20 cellular contexts compared by ENCODE assay signal in the genomic region with DNA sequence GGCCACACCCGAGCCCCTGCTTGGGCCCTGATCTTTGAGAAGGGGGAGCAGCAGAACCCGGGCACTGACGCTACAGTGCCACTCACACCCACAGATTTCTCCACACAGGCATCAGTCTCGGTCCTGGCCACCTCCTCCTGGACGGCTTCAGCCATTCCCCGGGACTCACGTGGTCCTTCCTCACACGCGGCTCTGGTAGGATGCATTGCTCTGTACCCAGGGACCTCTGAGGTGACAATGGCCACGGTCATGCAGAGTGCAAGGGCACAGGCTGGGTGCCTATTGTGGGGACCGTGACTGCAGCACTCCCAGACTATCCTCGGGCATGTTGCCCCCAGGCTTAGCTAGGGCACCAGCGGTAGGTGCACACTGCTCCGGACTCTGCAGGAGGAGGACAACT.
"Had no signal": no experiment of that assay in that cellular context is flagged by ENCODE, and none has a peak within 500 bp of the region (broad histone marks: within the 10 kb centered on the region; RNA-seq: fewer than 3 reads in every experiment).

No MANE protein-coding gene starts in this region.

- H3K27me3 Mint-ChIP-seq: stimulated activated naive B cell treated with anti-CD40 and anti-IgM and Interleukin-4, amounts not matched to agents 10 μg/mL and 1 μg/mL and 100 μg/mL, for 72 hours had no signal

- H3K36me3 ChIP-seq: heart left ventricle, left lung, neutrophil, right lobe of liver, uterus had no signal

- DNase-seq: effector memory CD4-positive, alpha-beta T cell; heart left ventricle; hippocampal formation; islet precursor cell; left lung; mesenchymal stem cell; midbrain; nephron progenitor cell; psoas muscle; retina; right lobe of liver; stimulated activated CD4-positive, alpha-beta T cell treated with anti-CD3 and anti-CD28 coated beads, Interleukin-15, amount 100 ng/mL, for 24 hours; stimulated activated CD4-positive, alpha-beta T cell treated with anti-CD3 and anti-CD28 coated beads, Interleukin-1b, Interleukin-23, amount 100 ng/mL, for 48 hours; stimulated activated CD4-positive, alpha-beta T cell treated with anti-CD3 and anti-CD28 coated beads, Interleukin-4, amount 100 ng/mL, for 24 hours; stimulated activated naive B cell treated with anti-CD40 and anti-IgM and Interleukin-4, amounts not matched to agents 10 μg/mL and 1 μg/mL and 100 μg/mL, for 72 hours; trophoblast cell; uterus had no signal

- H3K4me1 Mint-ChIP-seq: nephron progenitor cell; stimulated activated naive B cell treated with anti-CD40 and anti-IgM and Interleukin-4, amounts not matched to agents 10 μg/mL and 1 μg/mL and 100 μg/mL, for 72 hours had no signal

- H3K4me1 ChIP-seq: heart left ventricle, left lung, psoas muscle, right lobe of liver, uterus had no signal

- H3K9me3 ChIP-seq: neutrophil, psoas muscle, right lobe of liver, uterus had no signal

- H3K27ac ChIP-seq: heart left ventricle, left lung, neutrophil, psoas muscle, right lobe of liver, uterus had no signal

- H3K27me3 ChIP-seq: heart left ventricle, left lung, neutrophil, right lobe of liver, uterus had no signal

- H3K4me3 Mint-ChIP-seq: nephron progenitor cell; stimulated activated naive B cell treated with anti-CD40 and anti-IgM and Interleukin-4, amounts not matched to agents 10 μg/mL and 1 μg/mL and 100 μg/mL, for 72 hours had no signal

- H3K9me3 Mint-ChIP-seq: stimulated activated naive B cell treated with anti-CD40 and anti-IgM and Interleukin-4, amounts not matched to agents 10 μg/mL and 1 μg/mL and 100 μg/mL, for 72 hours had no signal

- H3K4me3 ChIP-seq: heart left ventricle, left lung, lung, psoas muscle, right lobe of liver, uterus had no signal

- ATAC-seq: esophagus mucosa; left lung; psoas muscle; stimulated activated naive B cell treated with anti-CD40 and anti-IgM and Interleukin-4, amounts not matched to agents 10 μg/mL and 1 μg/mL and 100 μg/mL, for 72 hours had no signal

- H3K27ac Mint-ChIP-seq: nephron progenitor cell; stimulated activated naive B cell treated with anti-CD40 and anti-IgM and Interleukin-4, amounts not matched to agents 10 μg/mL and 1 μg/mL and 100 μg/mL, for 72 hours had no signal
